In genomic region chr18:35050004-35050623, GRCh38 we compare ENCODE assay signal across 9 cellular contexts. TPM values are rescaled to one million over a fixed set of nuclear protein-coding genes. Genes with fewer than 3 reads are reported as not detected.
DNase-seq lines count a peak whose midpoint lies in the region; ATAC-seq and TF ChIP-seq lines count a peak whose summit lies in the region.
"Had no signal": no experiment of that assay in that cellular context is flagged by ENCODE, and none has a peak within 500 bp of the region (broad histone marks: within the 10 kb centered on the region; RNA-seq: fewer than 3 reads in every experiment).

No MANE protein-coding gene starts in this region.

- peak overlapping the region; percentile 24 for H3K27ac ChIP-seq in HUES48 (ENCODE audit: low read depth, low read length)
- H3K27ac ChIP-seq in transverse colon = peak overlapping the region; percentile 42 to 56 (median 44)

- H3K4me3 ChIP-seq in HUES48 (ENCODE audit: low read depth, low read length) = no peak overlapping the region
- no peak overlapping the region for H3K4me3 ChIP-seq in fibroblast of villous mesenchyme (ENCODE audit: low read depth, low read length)
- no peak overlapping the region for H3K4me3 ChIP-seq in transverse colon
- no peak overlapping the region for H3K4me3 ChIP-seq in HAP-1
- H3K4me3 ChIP-seq: pancreas had no signal

- peaks cover 10% of the 10 kb centered on the region for H3K36me3 Mint-ChIP-seq in activated naive CD4-positive, alpha-beta T cell treated with anti-CD3 and anti-CD28 coated beads for 36 hours (ENCODE audit: low read depth)

- CTCF ChIA-PET in activated naive CD4-positive, alpha-beta T cell treated with anti-CD3 and anti-CD28 coated beads for 36 hours (lab: Charles Lee) = interaction anchor here (1.2 to 1.8 kb wide), 3 partner anchors 10 to 22 kb away, joined by 3 to 4 read pairs (median 3); no protein-coding TSS in a partner anchor

- no peak overlapping the region for H3K9ac ChIP-seq in HUES48 (ENCODE audit: low read depth, low read length)

- in situ Hi-C loops in transverse colon (cut with MboI; ENCODE audit: low pct_ligation_motif_present in 1 of 4, low pct_unique_long_range_greater_than_20kb in 1 of 4, low sequenced_read_pairs in 3 of 4) (no loop called here), HAP-1 (cut with MboI; ENCODE audit: low sequenced_read_pairs) (no loop called here)

- peak overlapping the region; percentile 62 for H3K4me3 Mint-ChIP-seq in activated naive CD4-positive, alpha-beta T cell treated with anti-CD3 and anti-CD28 coated beads for 36 hours

- H3K4me1 Mint-ChIP-seq in activated naive CD4-positive, alpha-beta T cell treated with anti-CD3 and anti-CD28 coated beads for 36 hours (ENCODE audit: low read depth) = peaks cover 79% of the 10 kb centered on the region

- no peaks in the 10 kb centered on the region for H3K9me3 ChIP-seq in HUES48 (ENCODE audit: control insufficient read depth, insufficient read depth, low read length)
- no peaks in the 10 kb centered on the region for H3K9me3 ChIP-seq in transverse colon
- H3K9me3 ChIP-seq in HAP-1 = no peaks in the 10 kb centered on the region
- H3K9me3 ChIP-seq: pancreas had no signal

- intact Hi-C loops in activated naive CD4-positive, alpha-beta T cell treated with anti-CD3 and anti-CD28 coated beads for 36 hours (cut with micrococcal nuclease) = loop anchor here (1.0 kb wide), 4 partner anchors 8 to 190 kb away; no protein-coding TSS in a partner anchor
- intact Hi-C loops in transverse colon (cut with DNase I; ENCODE audit: low total_unique reads) = no loop called here

- 74% methylated on average over 1 of the region's 1 CpG; no CpG with 5 or more reads in 1 of the 2 donors for WGBS in transverse colon (ENCODE audit: low coverage in 1 of 2), 2 donors

- no peak for TF ChIP-seq POLR2A in transverse colon (IDR thresholded peaks at IDR 0.05)

- peak overlapping the region; percentile 81 for H3K27ac Mint-ChIP-seq in activated naive CD4-positive, alpha-beta T cell treated with anti-CD3 and anti-CD28 coated beads for 36 hours

- TF ChIP-seq EP300 in transverse colon (IDR thresholded peaks at IDR 0.05; ENCODE audit: low read depth) = no peak

- no peak for ATAC-seq in HG02642 (IDR thresholded peaks at IDR 0.05; ENCODE audit: poor library complexity, unreplicated experiment)

- H3K4me1 ChIP-seq in HUES48 (ENCODE audit: control insufficient read depth, insufficient read depth, low read length) (peaks cover 23% of the 10 kb centered on the region), transverse colon (peaks cover 0 to 51% (median 13%) of the 10 kb centered on the region in 4 donors), HAP-1 (peaks cover 13% of the 10 kb centered on the region)

- TF ChIP-seq CTCF in fibroblast of villous mesenchyme (IDR thresholded peaks at IDR 0.05; ENCODE audit: insufficient read depth, low read depth, low read length) (no peak), transverse colon (IDR thresholded peaks at IDR 0.05) (no peak)

- H3K36me3 ChIP-seq in HUES48 (ENCODE audit: control insufficient read depth, insufficient read depth, low read length) (no peaks in the 10 kb centered on the region), transverse colon (no peaks in the 10 kb centered on the region), HAP-1 (replicated peaks) (no peaks in the 10 kb centered on the region)
- H3K36me3 ChIP-seq: pancreas had no signal

- H3K27me3 Mint-ChIP-seq in activated naive CD4-positive, alpha-beta T cell treated with anti-CD3 and anti-CD28 coated beads for 36 hours (ENCODE audit: low read depth) = no peaks in the 10 kb centered on the region

- peaks cover 4% of the 10 kb centered on the region for H3K9me3 Mint-ChIP-seq in activated naive CD4-positive, alpha-beta T cell treated with anti-CD3 and anti-CD28 coated beads for 36 hours

- H3K27me3 ChIP-seq in HUES48 (ENCODE audit: control insufficient read depth, insufficient read depth, low read length) (no peaks in the 10 kb centered on the region), transverse colon (no peaks in the 10 kb centered on the region), HAP-1 (ENCODE audit: low read depth) (no peaks in the 10 kb centered on the region)
- H3K27me3 ChIP-seq: pancreas had no signal

- DNase-seq in activated naive CD4-positive, alpha-beta T cell treated with anti-CD3 and anti-CD28 coated beads for 36 hours = no peak
- no peak for DNase-seq in activated naive CD4-positive, alpha-beta T cell treated with anti-CD3 and anti-CD28 coated beads, Interleukin-2, amount 50 U/mL, for 16 hours
- DNase-seq in fibroblast of villous mesenchyme (ENCODE audit: low read depth) = peak; percentile 52
- DNase-seq in transverse colon = no peak
- no peak for DNase-seq in HAP-1 (ENCODE audit: low spot score in 2 of 2)
- no peak for DNase-seq in cortex of kidney (lab: John Stamatoyannopoulos, UW)
- DNase-seq: pancreas had no signal

RNA-seq across cellular contexts. Expression of gene MAPRE2, which starts 8.9 kb away (rescaled TPM):
- total RNA-seq in activated naive CD4-positive, alpha-beta T cell treated with anti-CD3 and anti-CD28 coated beads for 36 hours = 10 to 100 TPM; 62.5 to 66.2 TPM
- total RNA-seq in fibroblast of villous mesenchyme = 18.6 and 19.0 TPM in 2 replicates
- total RNA-seq in transverse colon = 100 to 1,000 TPM in 1 of 4 donors, 10 to 100 TPM in 3; 23.1 to 102 (median 48.5) TPM
